Comparison of ENCODE assay signal across 20 cellular contexts in the genomic region with DNA sequence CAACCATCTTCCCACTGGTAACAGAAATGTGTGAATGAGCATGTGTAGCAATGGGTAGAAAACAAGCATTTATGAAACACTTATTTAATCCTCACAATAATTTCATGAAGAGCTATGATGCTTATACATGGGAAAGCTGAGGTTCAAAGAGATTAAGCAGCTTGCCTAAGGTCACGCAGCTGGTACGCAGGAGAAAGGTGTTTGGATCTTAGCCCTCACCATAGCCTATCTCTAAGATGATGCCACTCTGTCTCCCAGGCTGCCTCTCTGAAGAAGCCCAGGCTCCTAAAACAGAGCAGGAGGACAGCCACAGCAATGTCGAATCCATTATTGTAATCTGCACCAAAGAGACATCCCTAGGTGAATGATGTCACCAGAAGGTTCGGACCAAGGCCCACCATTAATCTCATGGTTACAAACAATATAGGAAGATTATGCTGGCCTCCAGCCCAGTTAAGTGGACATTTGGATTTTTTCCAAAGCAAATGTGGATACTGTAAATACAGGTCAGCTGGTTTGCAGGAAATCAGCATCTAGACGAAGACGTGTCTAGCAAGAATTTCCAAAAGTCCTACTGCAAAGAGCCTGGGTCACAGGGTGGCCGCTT.
A peak's percentile ranks its signal among the peaks of the same experiment; 100 is the strongest.
DNase-seq lines count a peak whose midpoint lies in the region; ATAC-seq and TF ChIP-seq lines count a peak whose summit lies in the region.
"Had no signal": no experiment of that assay in that cellular context is flagged by ENCODE, and none has a peak within 500 bp of the region (broad histone marks: within the 10 kb centered on the region; RNA-seq: fewer than 3 reads in every experiment).

No MANE protein-coding gene starts in this region.

- no peaks in the 10 kb centered on the region for H3K79me1 ChIP-seq in mesendoderm (ENCODE audit: low read length)

- H3K4me3 Mint-ChIP-seq in activated T-cell treated with anti-CD3 and anti-CD28 coated beads, Interleukin-2, amount 50 U/mL, for 4 hours, result no peak overlapping the region
- H3K4me3 Mint-ChIP-seq: activated CD8-positive, alpha-beta memory T cell treated with anti-CD3 and anti-CD28 coated beads, Interleukin-2, amount 10 ng/mL, durations not matched to agents 7 days and 5 days had no signal

- TF ChIP-seq POLR2A in esophagus muscularis mucosa (IDR thresholded peaks at IDR 0.05; ENCODE audit: low read depth), result no peak
- no peak for TF ChIP-seq POLR2A in prostate gland (IDR thresholded peaks at IDR 0.05)

- no peaks in the 10 kb centered on the region for H3K4me1 Mint-ChIP-seq in activated T-cell treated with anti-CD3 and anti-CD28 coated beads, Interleukin-2, amount 50 U/mL, for 4 hours (ENCODE audit: low read depth)
- H3K4me1 Mint-ChIP-seq: activated CD8-positive, alpha-beta memory T cell treated with anti-CD3 and anti-CD28 coated beads, Interleukin-2, amount 10 ng/mL, durations not matched to agents 7 days and 5 days had no signal

- H3K4me1 ChIP-seq in PC-3 (ENCODE audit: insufficient read depth, low read length) (peaks cover 37% of the 10 kb centered on the region), esophagus muscularis mucosa (peaks cover 9 to 45% (median 16%) of the 10 kb centered on the region in 4 donors), prostate gland (replicated peaks) (no peaks in the 10 kb centered on the region), mesendoderm (ENCODE audit: control insufficient read depth, low read depth, low read length) (no peaks in the 10 kb centered on the region)

- H4K8ac ChIP-seq in mesendoderm (ENCODE audit: low read depth, low read length), result no peak overlapping the region

- H3K36me3 ChIP-seq in PC-3 (ENCODE audit: low read depth, low read length) (no peaks in the 10 kb centered on the region), esophagus muscularis mucosa (no peaks in the 10 kb centered on the region), prostate gland (no peaks in the 10 kb centered on the region), mesendoderm (ENCODE audit: control insufficient read depth, insufficient read depth, low read length) (no peaks in the 10 kb centered on the region)
- H3K36me3 ChIP-seq: ovary had no signal

- no peak overlapping the region for H2BK5ac ChIP-seq in mesendoderm (ENCODE audit: low read length)

- H3K9me3 ChIP-seq in PC-3 (ENCODE audit: low read length) (no peaks in the 10 kb centered on the region), esophagus muscularis mucosa (no peaks in the 10 kb centered on the region), prostate gland (no peaks in the 10 kb centered on the region)
- H3K9me3 ChIP-seq: ovary had no signal

- no peak overlapping the region for H2AK5ac ChIP-seq in mesendoderm (ENCODE audit: low read length)

- POLR2A ChIA-PET in PC-3 (lab: Charles Lee; ENCODE audit: unreplicated experiment), result no interaction called here

- H3K23ac ChIP-seq in mesendoderm (ENCODE audit: low read length), result no peak overlapping the region

- H2BK15ac ChIP-seq in mesendoderm (replicated peaks; ENCODE audit: low read depth), result no peak overlapping the region

- H3K9me2 ChIP-seq in PC-3 (replicated peaks; ENCODE audit: low read length), result no peaks in the 10 kb centered on the region

- no peaks in the 10 kb centered on the region for H3K9me3 Mint-ChIP-seq in activated T-cell treated with anti-CD3 and anti-CD28 coated beads, Interleukin-2, amount 50 U/mL, for 4 hours

- intact Hi-C loops in PC-3 (cut with micrococcal nuclease) (loop anchor here (10.0 kb wide), 1 partner anchor 354 kb away; no protein-coding TSS in a partner anchor), left colon (cut with DNase I, micrococcal nuclease) (no loop called here), esophagus muscularis mucosa (cut with DNase I) (no loop called here), prostate gland (cut with DNase I) (no loop called here)

- H3K27ac ChIP-seq in PC-3 (ENCODE audit: low read length) (no peak overlapping the region), esophagus muscularis mucosa (replicated peaks in 1 of 4) (no peak overlapping the region), prostate gland (no peak overlapping the region), mesendoderm (ENCODE audit: low read depth, low read length) (no peak overlapping the region)
- H3K27ac ChIP-seq: ovary, SK-N-MC had no signal

- TF ChIP-seq EP300 in esophagus muscularis mucosa (IDR thresholded peaks at IDR 0.05), result no peak

- H3K56ac ChIP-seq in mesendoderm (ENCODE audit: low read length), result no peak overlapping the region

- H3K18ac ChIP-seq in mesendoderm (ENCODE audit: low read length), result no peak overlapping the region

- no peak for ATAC-seq in PC-3
- ATAC-seq in left colon, result peak; percentile 16
- ATAC-seq in activated T-cell treated with anti-CD3 and anti-CD28 coated beads, Interleukin-2, amount 50 U/mL, for 4 hours, result no peak
- ATAC-seq: activated CD8-positive, alpha-beta memory T cell treated with anti-CD3 and anti-CD28 coated beads, Interleukin-2, amount 10 ng/mL, durations not matched to agents 7 days and 5 days; left lobe of liver had no signal

- no peak overlapping the region for H4K5ac ChIP-seq in mesendoderm (ENCODE audit: low read length)

- peaks cover 14% of the 10 kb centered on the region for H3F3A ChIP-seq in PC-3 (ENCODE audit: low read length, unreplicated experiment)

- no peak overlapping the region for H3K4ac ChIP-seq in mesendoderm (ENCODE audit: low read depth, low read length)

- CTCF ChIA-PET in PC-3 (lab: Charles Lee), result interaction anchor here (0.7 kb wide), 1 partner anchor 383 kb away, joined by 4 read pairs; no protein-coding TSS in a partner anchor

- H3K79me2 ChIP-seq in PC-3 (ENCODE audit: low read length) (no peaks in the 10 kb centered on the region), mesendoderm (ENCODE audit: control insufficient read depth, insufficient read depth, low read length) (no peaks in the 10 kb centered on the region)

- no peaks in the 10 kb centered on the region for H3K36me3 Mint-ChIP-seq in activated T-cell treated with anti-CD3 and anti-CD28 coated beads, Interleukin-2, amount 50 U/mL, for 4 hours (ENCODE audit: insufficient read depth)
- H3K36me3 Mint-ChIP-seq: activated CD8-positive, alpha-beta memory T cell treated with anti-CD3 and anti-CD28 coated beads, Interleukin-2, amount 10 ng/mL, durations not matched to agents 7 days and 5 days had no signal

- no peak overlapping the region for H2AFZ ChIP-seq in PC-3 (ENCODE audit: low read length)

- no peaks in the 10 kb centered on the region for H3K27me3 ChIP-seq in PC-3 (ENCODE audit: low read length)
- no peaks in the 10 kb centered on the region for H3K27me3 ChIP-seq in esophagus muscularis mucosa
- no peaks in the 10 kb centered on the region for H3K27me3 ChIP-seq in prostate gland (replicated peaks; ENCODE audit: insufficient read depth)
- no peaks in the 10 kb centered on the region for H3K27me3 ChIP-seq in mesendoderm (ENCODE audit: insufficient read depth, low read length, poor library complexity)
- H3K27me3 ChIP-seq: ovary had no signal

- H3K4me2 ChIP-seq in PC-3 (ENCODE audit: low read length) (no peak overlapping the region), mesendoderm (ENCODE audit: low read length) (no peak overlapping the region)

- H3K27me3 Mint-ChIP-seq in activated T-cell treated with anti-CD3 and anti-CD28 coated beads, Interleukin-2, amount 50 U/mL, for 4 hours (ENCODE audit: low read depth), result peaks cover 10% of the 10 kb centered on the region

- H4K20me1 ChIP-seq in PC-3 (ENCODE audit: low read length), result no peaks in the 10 kb centered on the region

- no TSS peak for BruUV-seq in PC-3 (replicated peaks; lab: Mats Ljungman, UMichigan)

- H3K9ac ChIP-seq in PC-3 (ENCODE audit: low read length), result no peak overlapping the region
- H3K9ac ChIP-seq in mesendoderm (ENCODE audit: low read length), result no peak overlapping the region

- H2BK120ac ChIP-seq in mesendoderm (ENCODE audit: low read depth, low read length), result no peak overlapping the region

- 83% methylated on average over 7 of the region's 7 CpGs for WGBS in esophagus muscularis mucosa
- WGBS in prostate gland, result 78% methylated on average over 7 of the region's 7 CpGs
- no CpG with 5 or more reads among the region's 7 CpGs for WGBS in mesendoderm (ENCODE audit: extremely low coverage, insufficient coverage, low lambda C conversion rate)

- H3K4me3 ChIP-seq in PC-3 (ENCODE audit: low read length) (no peak overlapping the region), esophagus muscularis mucosa (no peak overlapping the region), prostate gland (no peak overlapping the region), mesendoderm (ENCODE audit: low read length) (no peak overlapping the region)
- H3K4me3 ChIP-seq: ovary, SK-N-MC had no signal

- TF ChIP-seq CTCF in PC-3 (conservative IDR thresholded peaks at IDR 0.05; ENCODE audit: low read depth, low read length), result no peak
- no peak for TF ChIP-seq CTCF in esophagus muscularis mucosa (IDR thresholded peaks at IDR 0.05)
- no peak for TF ChIP-seq CTCF in prostate gland (IDR thresholded peaks at IDR 0.05)

- peak; percentile 84 for DNase-seq in COR-L47 (lab: John Stamatoyannopoulos, UW)
- peak; percentile 87 for DNase-seq in NCI-H1092 treated with DMSO at 0.1 percent for 48 hours (lab: John Stamatoyannopoulos, UW)
- peak; percentile 70 for DNase-seq in PC-3
- no peak for DNase-seq in left colon
- no peak for DNase-seq in activated T-cell treated with anti-CD3 and anti-CD28 coated beads, Interleukin-2, amount 50 U/mL, for 4 hours
- no peak for DNase-seq in esophagus muscularis mucosa (ENCODE audit: extremely low spot score)
- no peak for DNase-seq in prostate gland (ENCODE audit: low spot score)
- no peak for DNase-seq in mesendoderm
- DNase-seq: activated CD8-positive, alpha-beta memory T cell treated with anti-CD3 and anti-CD28 coated beads, Interleukin-2, amount 10 ng/mL, durations not matched to agents 7 days and 5 days; activated effector memory CD4-positive, alpha-beta T cell treated with anti-CD3 and anti-CD28 coated beads, Interleukin-2, amount 50 U/mL, for 16 hours; amniotic stem cell; GDM1; hypothalamus; NCI-H2227 treated with DMSO at 0.1 percent for 48 hours; ovary; small intestine; stimulated activated CD4-positive, alpha-beta T cell treated with anti-CD3 and anti-CD28 coated beads, Interleukin-4, amount 100 ng/mL, for 4 hours; stimulated activated CD8-positive, alpha-beta memory T cell treated with anti-CD3 and anti-CD28 coated beads, Interleukin-4, amount 100 ng/mL, for 48 hours had no signal

Comparison
In these comparisons a context has a peak if more than half of its experiments do, and no peak if none do; other contexts are left out.
1. DNase-seq: peak in COR-L47 (single experiment), NCI-H1092 treated with DMSO at 0.1 percent for 48 hours (single experiment) and PC-3 (single experiment); none in left colon (0 of 2), activated T-cell treated with anti-CD3 and anti-CD28 coated beads, Interleukin-2, amount 50 U/mL, for 4 hours (single experiment), esophagus muscularis mucosa (single experiment), prostate gland (single experiment) and mesendoderm (single experiment).